In the genomic region with DNA sequence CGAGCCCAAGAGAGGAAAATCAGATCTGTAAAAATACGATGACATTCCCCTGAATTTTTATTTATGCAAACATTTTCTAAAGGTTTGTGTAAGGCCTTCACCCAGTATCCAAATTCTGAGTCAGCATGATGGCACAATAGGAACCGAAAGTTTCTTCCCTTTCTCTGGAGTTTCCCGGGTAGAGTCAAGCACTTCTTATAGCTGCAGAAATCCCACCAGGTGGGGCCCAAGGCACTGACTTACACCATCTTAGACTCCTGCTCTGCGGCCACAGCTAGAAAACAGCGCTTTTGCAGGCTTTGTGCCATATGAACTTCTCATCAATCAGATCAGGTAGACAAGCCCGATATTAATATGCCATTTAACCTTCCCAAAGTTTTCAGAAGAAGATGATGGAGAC, we compare ENCODE assay signal across 13 cellular contexts. TPM values are rescaled to one million over a fixed set of nuclear protein-coding genes. Genes with fewer than 3 reads are reported as not detected.
A peak's percentile ranks its signal among the peaks of the same experiment; 100 is the strongest.
DNase-seq lines count a peak whose midpoint lies in the region; ATAC-seq and FAIRE-seq lines count a peak whose summit lies in the region.
"Had no signal": no experiment of that assay in that cellular context is flagged by ENCODE, and none has a peak within 500 bp of the region (broad histone marks: within the 10 kb centered on the region; RNA-seq: fewer than 3 reads in every experiment).

No MANE protein-coding gene starts in this region.

- peak overlapping the region; percentile 70 for H3K27ac Mint-ChIP-seq in activated naive CD8-positive, alpha-beta T cell treated with anti-CD3 and anti-CD28 coated beads, Interleukin-2, amount 10 ng/mL, durations not matched to agents 7 days and 5 days
- peak overlapping the region; percentile 66 to 97 (median 92) for H3K27ac Mint-ChIP-seq in naive thymus-derived CD4-positive, alpha-beta T cell

- no peak for FAIRE-seq in small intestine (lab: Jason Lieb, UNC)
- FAIRE-seq: endothelial cell of umbilical vein, RCC 7860 had no signal

- H3K27me3 ChIP-seq in HUES48 (ENCODE audit: control insufficient read depth, insufficient read depth, low read length) (peaks cover 36% of the 10 kb centered on the region), small intestine (ENCODE audit: control insufficient read depth in 2 of 2, insufficient read depth in 2 of 2, low read length in 2 of 2) (no peaks in the 10 kb centered on the region)
- H3K27me3 ChIP-seq in naive thymus-derived CD4-positive, alpha-beta T cell (ENCODE audit: control insufficient read depth in 2 of 2, insufficient read depth in 2 of 2, low read length in 2 of 2) = no peaks in the 10 kb centered on the region

- no peak overlapping the region for H3K9ac ChIP-seq in HUES48 (ENCODE audit: low read depth, low read length)

- peaks cover 40% of the 10 kb centered on the region for H3K36me3 Mint-ChIP-seq in activated naive CD8-positive, alpha-beta T cell treated with anti-CD3 and anti-CD28 coated beads, Interleukin-2, amount 10 ng/mL, durations not matched to agents 7 days and 5 days
- peaks cover 20 to 64% (median 56%) of the 10 kb centered on the region in 5 donors for H3K36me3 Mint-ChIP-seq in naive thymus-derived CD4-positive, alpha-beta T cell

- intact Hi-C loops in naive thymus-derived CD4-positive, alpha-beta T cell (cut with micrococcal nuclease) = loop anchor here (1.0 to 2.0 kb wide), 6 partner anchors 9 to 417 kb away; no protein-coding TSS in a partner anchor

- H3K27ac ChIP-seq in HUES48 (ENCODE audit: low read depth, low read length) (peak overlapping the region; percentile 29), small intestine (ENCODE audit: low read depth in 1 of 2, low read length in 1 of 2) (no peak overlapping the region)
- H3K27ac ChIP-seq in naive thymus-derived CD4-positive, alpha-beta T cell (ENCODE audit: low read depth, low read length) = peak overlapping the region; percentile 87

- ATAC-seq in activated naive CD8-positive, alpha-beta T cell treated with anti-CD3 and anti-CD28 coated beads, Interleukin-2, amount 10 ng/mL, durations not matched to agents 7 days and 5 days (ENCODE audit: low read depth) = peak; percentile 28
- ATAC-seq in naive thymus-derived CD4-positive, alpha-beta T cell = peak; percentile 65
- no peak for ATAC-seq in HG02981 (IDR thresholded peaks at IDR 0.05; ENCODE audit: unreplicated experiment)

- H3K4me3 ChIP-seq in HUES48 (ENCODE audit: low read depth, low read length) (no peak overlapping the region), small intestine (ENCODE audit: low read depth in 1 of 2, low read length in 2 of 2) (no peak overlapping the region)
- peak overlapping the region; percentile 14 for H3K4me3 ChIP-seq in naive thymus-derived CD4-positive, alpha-beta T cell (ENCODE audit: low read length)

- CTCF ChIA-PET in naive thymus-derived CD4-positive, alpha-beta T cell (lab: Charles Lee) = interaction anchor here (0.6 to 1.1 kb wide), 6 partner anchors 37 to 417 kb away, joined by 3 to 4 read pairs (median 4); no protein-coding TSS in a partner anchor

- peaks cover 76% of the 10 kb centered on the region for H3K4me1 Mint-ChIP-seq in activated naive CD8-positive, alpha-beta T cell treated with anti-CD3 and anti-CD28 coated beads, Interleukin-2, amount 10 ng/mL, durations not matched to agents 7 days and 5 days
- peaks cover 31 to 99% (median 80%) of the 10 kb centered on the region in 7 donors for H3K4me1 Mint-ChIP-seq in naive thymus-derived CD4-positive, alpha-beta T cell

- WGBS in small intestine, 3 donors = 68 to 85% (median 75%) methylated on average over 7 of the region's 7 CpGs

- no peaks in the 10 kb centered on the region for H3K9me3 Mint-ChIP-seq in activated naive CD8-positive, alpha-beta T cell treated with anti-CD3 and anti-CD28 coated beads, Interleukin-2, amount 10 ng/mL, durations not matched to agents 7 days and 5 days
- H3K9me3 Mint-ChIP-seq in naive thymus-derived CD4-positive, alpha-beta T cell = no peaks in the 10 kb centered on the region

- POLR2A ChIA-PET in activated naive CD8-positive, alpha-beta T cell treated with anti-CD3 and anti-CD28 coated beads, Interleukin-2, amount 10 ng/mL, durations not matched to agents 7 days and 5 days (lab: Charles Lee) = interaction anchor here (0.9 to 5.7 kb wide), 9 partner anchors 8 to 311 kb away, joined by 3 to 39 read pairs (median 5); no protein-coding TSS in a partner anchor
- POLR2A ChIA-PET in naive thymus-derived CD4-positive, alpha-beta T cell (lab: Charles Lee) = interaction anchor here (0.5 to 10.0 kb wide), 13 partner anchors 8 to 452 kb away, joined by 3 to 191 read pairs (median 4); a partner anchor contains a TSS

- H3K36me3 ChIP-seq in HUES48 (ENCODE audit: control insufficient read depth, insufficient read depth, low read length) = no peaks in the 10 kb centered on the region
- H3K36me3 ChIP-seq in naive thymus-derived CD4-positive, alpha-beta T cell (ENCODE audit: control insufficient read depth in 2 of 3, insufficient read depth in 3 of 3, low read length in 3 of 3) = peaks cover 0 to 32% (median 21%) of the 10 kb centered on the region in 3 experiments
- no peaks in the 10 kb centered on the region for H3K36me3 ChIP-seq in small intestine (ENCODE audit: control insufficient read depth in 2 of 2, insufficient read depth in 2 of 2, low read length in 2 of 2)

- no peaks in the 10 kb centered on the region for H3K27me3 Mint-ChIP-seq in activated naive CD8-positive, alpha-beta T cell treated with anti-CD3 and anti-CD28 coated beads, Interleukin-2, amount 10 ng/mL, durations not matched to agents 7 days and 5 days
- H3K27me3 Mint-ChIP-seq in naive thymus-derived CD4-positive, alpha-beta T cell = no peaks in the 10 kb centered on the region

- peak; percentile 35 for DNase-seq in ELR (ENCODE audit: low read depth)
- DNase-seq in activated naive CD8-positive, alpha-beta T cell treated with anti-CD3 and anti-CD28 coated beads, Interleukin-2, amount 10 ng/mL, durations not matched to agents 7 days and 5 days = no peak
- peak in 2 of 9 donors; percentile 38 to 65 for DNase-seq in naive thymus-derived CD4-positive, alpha-beta T cell
- DNase-seq in NCI-H524 (lab: John Stamatoyannopoulos, UW) = no peak
- DNase-seq in small intestine = no peak
- no peak for DNase-seq in RPMI8226
- DNase-seq: GDM1, NCI-H1105, retina had no signal

- H3K9me3 ChIP-seq in HUES48 (ENCODE audit: control insufficient read depth, insufficient read depth, low read length) = no peaks in the 10 kb centered on the region
- H3K9me3 ChIP-seq in naive thymus-derived CD4-positive, alpha-beta T cell (ENCODE audit: control insufficient read depth in 2 of 3, low read length in 3 of 3) = no peaks in the 10 kb centered on the region
- no peaks in the 10 kb centered on the region for H3K9me3 ChIP-seq in small intestine (ENCODE audit: control insufficient read depth, low read depth)

- peak overlapping the region; percentile 80 for H3K4me3 Mint-ChIP-seq in activated naive CD8-positive, alpha-beta T cell treated with anti-CD3 and anti-CD28 coated beads, Interleukin-2, amount 10 ng/mL, durations not matched to agents 7 days and 5 days
- peak overlapping the region; percentile 83 to 100 (median 97) for H3K4me3 Mint-ChIP-seq in naive thymus-derived CD4-positive, alpha-beta T cell

- H3K4me1 ChIP-seq in HUES48 (ENCODE audit: control insufficient read depth, insufficient read depth, low read length) (peaks cover 15% of the 10 kb centered on the region), small intestine (ENCODE audit: control insufficient read depth in 2 of 2, insufficient read depth in 1 of 2, low read depth in 1 of 2, low read length in 1 of 2) (no peaks in the 10 kb centered on the region)
- peaks cover 35 to 72% of the 10 kb centered on the region in 2 donors for H3K4me1 ChIP-seq in naive thymus-derived CD4-positive, alpha-beta T cell (ENCODE audit: control insufficient read depth in 2 of 2, insufficient read depth in 2 of 2, low read length in 2 of 2)

RNA-seq across cellular contexts. Expression of a gene that starts 13.4 kb away (rescaled TPM):
- 100 to 1,000 TPM; 281 to 309 TPM for total RNA-seq in activated naive CD8-positive, alpha-beta T cell treated with anti-CD3 and anti-CD28 coated beads, Interleukin-2, amount 10 ng/mL, durations not matched to agents 7 days and 5 days
- total RNA-seq in naive thymus-derived CD4-positive, alpha-beta T cell = 100 to 1,000 TPM; 270 to 830 (median 674) TPM
- 100 to 1,000 TPM; 637 to 928 TPM for polyA plus RNA-seq in naive thymus-derived CD4-positive, alpha-beta T cell
- 1 to 10 TPM in 2 of 3 donors, under 1 TPM in 1; 0.89 to 5.2 (median 2.7) TPM for polyA plus RNA-seq in small intestine
- polyA plus RNA-seq: endothelial cell of umbilical vein had no signal

Comparison
In these comparisons a context has a peak if more than half of its experiments do, and no peak if none do; other contexts are left out.
1. H3K27ac ChIP-seq: peak in HUES48 (single experiment) and naive thymus-derived CD4-positive, alpha-beta T cell (single experiment); none in small intestine (0 of 2).